Comparison of ENCODE assay signal across 1 cellular context in the genomic region with DNA sequence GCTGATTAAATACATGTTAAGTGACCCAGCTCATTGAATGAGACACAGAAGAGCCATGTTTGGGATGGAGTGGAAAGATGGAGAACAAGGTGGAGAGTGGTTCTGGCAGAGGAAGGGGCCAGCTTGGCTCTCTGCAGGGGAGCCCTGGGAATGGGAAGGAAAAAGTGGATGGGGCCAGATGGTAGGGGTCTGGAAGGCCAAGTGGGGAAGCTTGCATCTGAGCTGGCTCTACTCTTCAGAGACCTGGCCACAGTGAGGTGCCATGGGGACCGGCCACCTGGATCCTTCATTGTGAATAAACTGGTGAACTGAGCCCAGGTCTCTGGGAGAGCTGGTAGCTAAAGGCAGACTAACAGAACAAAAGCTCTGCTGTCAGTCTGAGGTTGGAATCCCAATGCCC.
TF ChIP-seq lines count a peak whose summit lies in the region.

No MANE protein-coding gene starts in this region.

TF ChIP-seq in IMR-90, 13 proteins besides CTCF, POLR2A, EP300 and RAD21:
- TF ChIP-seq CEBPB (IDR thresholded peaks at IDR 0.05; ENCODE audit: low read depth, low read length), result no peak
- TF ChIP-seq FOS (IDR thresholded peaks at IDR 0.05; ENCODE audit: low read depth, low read length), result no peak
- TF ChIP-seq RCOR1 (IDR thresholded peaks at IDR 0.05; ENCODE audit: insufficient replicate concordance, low read length), result no peak
- no peak for TF ChIP-seq MAFK (IDR thresholded peaks at IDR 0.05; ENCODE audit: low read depth, low read length)
- no peak for TF ChIP-seq CHD1 (IDR thresholded peaks at IDR 0.05; ENCODE audit: low read depth, low read length)
- no peak for TF ChIP-seq RFX5 (IDR thresholded peaks at IDR 0.05; ENCODE audit: low read depth, low read length)
- TF ChIP-seq NFE2L2 (IDR thresholded peaks at IDR 0.05; ENCODE audit: low read depth, low read length), result no peak
- no peak for TF ChIP-seq BHLHE40 (IDR thresholded peaks at IDR 0.05; ENCODE audit: low read depth, low read length)
- no peak for TF ChIP-seq USF2 (IDR thresholded peaks at IDR 0.05; ENCODE audit: low read depth, low read length)
TF ChIP-seq in IMR-90: peak in this region for 0.
